ENCODE assay signal across 8 cellular contexts in the genomic region with DNA sequence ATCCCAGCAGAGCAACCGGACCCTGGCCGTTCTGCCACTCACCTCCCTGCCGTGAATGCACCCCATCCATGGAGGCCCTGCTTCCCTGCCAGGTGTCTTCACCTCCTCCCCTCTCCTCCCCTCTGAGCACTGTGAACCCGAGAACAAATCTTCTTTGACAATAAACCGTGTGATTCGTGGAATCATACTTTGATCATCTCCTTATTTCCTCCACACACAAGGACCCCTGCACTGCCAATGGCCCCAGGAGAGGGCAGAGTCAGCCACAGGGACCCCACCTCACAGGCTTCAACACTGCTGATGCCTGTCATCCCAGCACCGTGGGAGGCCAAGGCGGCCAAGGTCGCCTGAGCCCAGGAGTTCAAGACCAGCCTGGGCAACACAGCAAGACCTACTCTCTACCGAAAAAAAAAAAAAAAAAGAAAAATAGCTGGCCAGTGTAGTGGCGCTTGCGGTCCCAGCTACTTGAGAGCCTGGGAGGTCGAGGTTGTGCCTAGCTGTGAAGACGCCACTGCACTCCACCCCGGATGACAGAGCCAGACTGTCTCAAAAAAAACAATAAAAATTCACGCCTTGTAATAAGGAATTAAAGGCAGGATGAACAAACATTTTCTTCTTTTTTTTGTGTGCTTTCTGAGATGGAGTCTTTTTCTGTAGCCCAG. TPM values are rescaled to one million over a fixed set of nuclear protein-coding genes. Genes with fewer than 3 reads are reported as not detected.
DNase-seq lines count a peak whose midpoint lies in the region; ATAC-seq and TF ChIP-seq lines count a peak whose summit lies in the region.

No MANE protein-coding gene starts in this region.

- no peak for TF ChIP-seq CTCF in KMS-11 (conservative IDR thresholded peaks at IDR 0.05; ENCODE audit: low read depth, low read length)
- TF ChIP-seq CTCF in nephron progenitor cell (IDR thresholded peaks at IDR 0.05) = no peak

- CTCF ChIA-PET in CD4-positive, alpha-beta memory T cell (lab: Charles Lee; ENCODE audit: partially characterized antibody) = interaction anchor here (0.6 kb wide), 1 partner anchor 253 kb away, joined by 4 read pairs; no protein-coding TSS in a partner anchor

- no peak for ATAC-seq in central memory CD8-positive, alpha-beta T cell (replicated peaks; ENCODE audit: extremely low read depth, poor library complexity, severe bottlenecking)
- ATAC-seq in HG03097 (IDR thresholded peaks at IDR 0.05; ENCODE audit: low FRiP score, unreplicated experiment) = no peak
- no peak for ATAC-seq in esophagus mucosa

- no peak for DNase-seq in CD4-positive, alpha-beta memory T cell
- DNase-seq in central memory CD8-positive, alpha-beta T cell (ENCODE audit: low spot score in 2 of 2) = no peak
- DNase-seq in nephron progenitor cell (no peak), iPS-NIHi11 (ENCODE audit: low spot score) (no peak), islet precursor cell (no peak)

- intact Hi-C loops in CD4-positive, alpha-beta memory T cell (cut with micrococcal nuclease) = loop anchor here (2.0 kb wide), 1 partner anchor 133 kb away; the partner anchor contains the start of gene PPP1R13B

- peak overlapping the region; percentile 48; the same call in 1 of the 2 replicates for H3K4me2 ChIP-seq in KMS-11

- no peaks in the 10 kb centered on the region for H3K9me3 ChIP-seq in CD4-positive, alpha-beta memory T cell (ENCODE audit: control insufficient read depth in 1 of 2, low read length in 2 of 2)

- no peak overlapping the region for H3K27ac ChIP-seq in CD4-positive, alpha-beta memory T cell (ENCODE audit: low read depth, low read length)
- H3K27ac ChIP-seq in KMS-11 = peak overlapping the region; percentile 77; the same call in 1 of the 2 replicates

- no peak overlapping the region for H3K4me3 ChIP-seq in CD4-positive, alpha-beta memory T cell (ENCODE audit: low read length in 2 of 2)
- H3K4me3 ChIP-seq in KMS-11 (IDR thresholded peaks at IDR 0.05; ENCODE audit: insufficient read depth, low read depth, low read length) = no peak overlapping the region

- H3K79me2 ChIP-seq in KMS-11 (ENCODE audit: insufficient read depth, low read depth) = peaks cover 15% of the 10 kb centered on the region; the same call in 1 of the 2 replicates

- peaks cover 0 to 3% of the 10 kb centered on the region in 2 donors for H3K36me3 Mint-ChIP-seq in CD4-positive, alpha-beta memory T cell
- peaks cover 14% of the 10 kb centered on the region for H3K36me3 Mint-ChIP-seq in central memory CD8-positive, alpha-beta T cell (ENCODE audit: insufficient read depth)
- H3K36me3 Mint-ChIP-seq in nephron progenitor cell (ENCODE audit: low read depth) = peaks cover 25% of the 10 kb centered on the region

- no peaks in the 10 kb centered on the region for H3K27me3 ChIP-seq in CD4-positive, alpha-beta memory T cell (ENCODE audit: insufficient read depth, low read length)
- no peaks in the 10 kb centered on the region for H3K27me3 ChIP-seq in KMS-11 (ENCODE audit: insufficient read depth, low read depth)

- no peaks in the 10 kb centered on the region for H3K27me3 Mint-ChIP-seq in CD4-positive, alpha-beta memory T cell
- no peaks in the 10 kb centered on the region for H3K27me3 Mint-ChIP-seq in central memory CD8-positive, alpha-beta T cell
- H3K27me3 Mint-ChIP-seq in nephron progenitor cell (ENCODE audit: low read depth, poor library complexity) = no peaks in the 10 kb centered on the region

- H3K4me3 Mint-ChIP-seq in CD4-positive, alpha-beta memory T cell = peak overlapping the region; percentile 64 to 94 (median 78)
- H3K4me3 Mint-ChIP-seq in central memory CD8-positive, alpha-beta T cell = peak overlapping the region; percentile 93
- H3K4me3 Mint-ChIP-seq in nephron progenitor cell = peak overlapping the region; percentile 87

- H4K20me1 ChIP-seq in KMS-11 (ENCODE audit: insufficient read depth) = no peaks in the 10 kb centered on the region

- no peaks in the 10 kb centered on the region for H3K36me3 ChIP-seq in CD4-positive, alpha-beta memory T cell (ENCODE audit: insufficient read depth, low read length)
- H3K36me3 ChIP-seq in KMS-11 (ENCODE audit: insufficient read depth) = no peaks in the 10 kb centered on the region

- peak overlapping the region in 5 of 7 donors; percentile 12 to 90 (median 78) for H3K27ac Mint-ChIP-seq in CD4-positive, alpha-beta memory T cell
- peak overlapping the region; percentile 94 for H3K27ac Mint-ChIP-seq in central memory CD8-positive, alpha-beta T cell (ENCODE audit: low read depth)
- peak overlapping the region; percentile 98 for H3K27ac Mint-ChIP-seq in nephron progenitor cell

- peak overlapping the region; percentile 89; the same call in 1 of the 2 replicates for H3K9ac ChIP-seq in KMS-11

- peaks cover 12 to 60% (median 33%) of the 10 kb centered on the region in 4 donors for H3K4me1 Mint-ChIP-seq in CD4-positive, alpha-beta memory T cell
- peaks cover 44% of the 10 kb centered on the region for H3K4me1 Mint-ChIP-seq in central memory CD8-positive, alpha-beta T cell
- peaks cover 62% of the 10 kb centered on the region for H3K4me1 Mint-ChIP-seq in nephron progenitor cell

- no peak overlapping the region for H2AFZ ChIP-seq in KMS-11 (ENCODE audit: low read depth)

- H3K9me3 Mint-ChIP-seq in CD4-positive, alpha-beta memory T cell = peaks cover 0 to 2% (median 0%) of the 10 kb centered on the region in 8 donors
- no peaks in the 10 kb centered on the region for H3K9me3 Mint-ChIP-seq in central memory CD8-positive, alpha-beta T cell
- no peaks in the 10 kb centered on the region for H3K9me3 Mint-ChIP-seq in nephron progenitor cell

- POLR2A ChIA-PET in CD4-positive, alpha-beta memory T cell (lab: Charles Lee; ENCODE audit: partially characterized antibody) = interaction anchor here (1.5 kb wide), 1 partner anchor 10 kb away, joined by 4 read pairs; no protein-coding TSS in a partner anchor

- H3K4me1 ChIP-seq in CD4-positive, alpha-beta memory T cell (ENCODE audit: insufficient read depth, low read length) = peaks cover 21% of the 10 kb centered on the region
- no peaks in the 10 kb centered on the region for H3K4me1 ChIP-seq in KMS-11 (ENCODE audit: low read depth, poor library complexity, severe bottlenecking)

RNA-seq across cellular contexts. Expression of gene XRCC3, which starts 1.1 kb away (rescaled TPM):
- 10 to 100 TPM; 10.3 to 12.6 TPM for total RNA-seq in CD4-positive, alpha-beta memory T cell
- polyA plus RNA-seq in CD4-positive, alpha-beta memory T cell = 1 to 10 TPM; 2.2 to 3.2 TPM
- total RNA-seq in esophagus mucosa = 11.3 TPM

RNA-seq across cellular contexts. Expression of gene ZFYVE21, which starts 1.4 kb away (rescaled TPM):
- total RNA-seq in CD4-positive, alpha-beta memory T cell = 10 to 100 TPM; 17.4 to 18.8 TPM
- 10 to 100 TPM; 17.2 to 18.0 TPM for polyA plus RNA-seq in CD4-positive, alpha-beta memory T cell
- 58.8 TPM for total RNA-seq in esophagus mucosa
